Comparison of ENCODE assay signal across 15 cellular contexts in the genomic region with DNA sequence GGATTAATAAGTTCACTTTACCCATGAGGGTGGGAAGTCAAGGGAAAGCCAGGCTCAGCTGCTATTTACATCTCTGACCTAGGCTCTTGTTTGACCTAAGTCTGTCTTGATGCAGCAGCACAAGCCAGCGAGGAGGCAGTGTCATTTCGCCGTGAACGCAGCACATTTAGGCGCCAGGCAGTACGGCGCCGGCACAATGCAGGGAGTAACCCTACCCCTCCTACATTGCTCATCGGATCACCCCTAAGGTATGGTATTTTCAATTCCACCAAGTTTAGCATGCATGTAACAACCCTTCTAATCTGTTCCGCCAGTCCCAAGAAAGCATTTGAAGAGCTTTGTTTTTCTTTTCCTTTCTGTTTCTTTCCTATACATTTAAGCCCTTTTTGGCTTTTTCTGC.
DNase-seq lines count a peak whose midpoint lies in the region; ATAC-seq and TF ChIP-seq lines count a peak whose summit lies in the region.
"Had no signal": no experiment of that assay in that cellular context is flagged by ENCODE, and none has a peak within 500 bp of the region (broad histone marks: within the 10 kb centered on the region; RNA-seq: fewer than 3 reads in every experiment).

No MANE protein-coding gene starts in this region.

- peak overlapping the region; percentile 35 for H3K27ac Mint-ChIP-seq in activated CD4-positive, alpha-beta T cell treated with anti-CD3 and anti-CD28 coated beads for 36 hours
- peak overlapping the region; percentile 57 for H3K27ac Mint-ChIP-seq in activated naive CD4-positive, alpha-beta T cell treated with anti-CD3 and anti-CD28 coated beads, Interleukin-2, amount 50 U/mL, for 24 hours
- H3K27ac Mint-ChIP-seq in mesothelial cell of epicardium: peak overlapping the region; percentile 11
- H3K27ac Mint-ChIP-seq: activated B cell treated with CpG ODN at 0.5 μM for 24 hours, type B pancreatic cell had no signal

- no peaks in the 10 kb centered on the region for H3K9me3 Mint-ChIP-seq in activated CD4-positive, alpha-beta T cell treated with anti-CD3 and anti-CD28 coated beads for 36 hours (ENCODE audit: low read depth)
- H3K9me3 Mint-ChIP-seq in activated naive CD4-positive, alpha-beta T cell treated with anti-CD3 and anti-CD28 coated beads, Interleukin-2, amount 50 U/mL, for 24 hours: no peaks in the 10 kb centered on the region
- no peaks in the 10 kb centered on the region for H3K9me3 Mint-ChIP-seq in mesothelial cell of epicardium
- H3K9me3 Mint-ChIP-seq: activated B cell treated with CpG ODN at 0.5 μM for 24 hours, type B pancreatic cell had no signal

- intact Hi-C loops in activated CD4-positive, alpha-beta T cell treated with anti-CD3 and anti-CD28 coated beads for 36 hours (cut with DNase I, micrococcal nuclease): no loop called here

- H3K4me1 Mint-ChIP-seq in activated CD4-positive, alpha-beta T cell treated with anti-CD3 and anti-CD28 coated beads for 36 hours: peaks cover 34% of the 10 kb centered on the region
- H3K4me1 Mint-ChIP-seq in activated naive CD4-positive, alpha-beta T cell treated with anti-CD3 and anti-CD28 coated beads, Interleukin-2, amount 50 U/mL, for 24 hours: peaks cover 49% of the 10 kb centered on the region
- H3K4me1 Mint-ChIP-seq in mesothelial cell of epicardium: no peaks in the 10 kb centered on the region
- H3K4me1 Mint-ChIP-seq: activated B cell treated with CpG ODN at 0.5 μM for 24 hours had no signal

- DNase-seq in activated CD4-positive, alpha-beta T cell treated with anti-CD3 and anti-CD28 coated beads for 36 hours: peak; percentile 47
- DNase-seq in activated CD4-positive, alpha-beta T cell treated with anti-CD3 and anti-CD28 coated beads, Interleukin-2, amount 50 U/mL, for 4 hours: no peak
- DNase-seq in Kasumi-1 (lab: John Stamatoyannopoulos, UW): peak; percentile 20 to 51
- no peak for DNase-seq in mesothelial cell of epicardium (ENCODE audit: low spot score in 2 of 2, unreplicated experiment in 2 of 2)
- DNase-seq in AG08395 (ENCODE audit: low spot score): no peak
- DNase-seq: activated B cell treated with CpG ODN at 0.5 μM for 24 hours; amniotic stem cell; effector CD4-positive, alpha-beta T cell; gastrocnemius medialis; GOT3; NCI-H1694 had no signal

- peak; percentile 89 for ATAC-seq in activated CD4-positive, alpha-beta T cell treated with anti-CD3 and anti-CD28 coated beads for 36 hours
- ATAC-seq in GM21423 (IDR thresholded peaks at IDR 0.05; ENCODE audit: unreplicated experiment) (no peak), HG03571 (IDR thresholded peaks at IDR 0.05; ENCODE audit: unreplicated experiment) (no peak)
- ATAC-seq: gastrocnemius medialis had no signal

- CTCF ChIA-PET in activated CD4-positive, alpha-beta T cell treated with anti-CD3 and anti-CD28 coated beads for 36 hours (lab: Charles Lee): interaction anchor here (0.6 to 1.9 kb wide), 5 partner anchors 8 to 754 kb away, joined by 3 to 8 read pairs (median 4); no protein-coding TSS in a partner anchor

- H3K36me3 Mint-ChIP-seq in activated CD4-positive, alpha-beta T cell treated with anti-CD3 and anti-CD28 coated beads for 36 hours (ENCODE audit: low read depth): peaks cover 18% of the 10 kb centered on the region
- H3K36me3 Mint-ChIP-seq in activated naive CD4-positive, alpha-beta T cell treated with anti-CD3 and anti-CD28 coated beads, Interleukin-2, amount 50 U/mL, for 24 hours: peaks cover 12% of the 10 kb centered on the region
- peaks cover 6% of the 10 kb centered on the region for H3K36me3 Mint-ChIP-seq in mesothelial cell of epicardium

- POLR2A ChIA-PET in activated CD4-positive, alpha-beta T cell treated with anti-CD3 and anti-CD28 coated beads for 36 hours (lab: Charles Lee): no interaction called here

- H3K27me3 Mint-ChIP-seq in activated CD4-positive, alpha-beta T cell treated with anti-CD3 and anti-CD28 coated beads for 36 hours: no peaks in the 10 kb centered on the region
- H3K27me3 Mint-ChIP-seq in activated naive CD4-positive, alpha-beta T cell treated with anti-CD3 and anti-CD28 coated beads, Interleukin-2, amount 50 U/mL, for 24 hours: no peaks in the 10 kb centered on the region
- no peaks in the 10 kb centered on the region for H3K27me3 Mint-ChIP-seq in mesothelial cell of epicardium (ENCODE audit: low read depth)
- H3K27me3 Mint-ChIP-seq: activated B cell treated with CpG ODN at 0.5 μM for 24 hours, type B pancreatic cell had no signal

- H3K4me3 Mint-ChIP-seq in activated CD4-positive, alpha-beta T cell treated with anti-CD3 and anti-CD28 coated beads for 36 hours: peak overlapping the region; percentile 50
- peak overlapping the region; percentile 65 for H3K4me3 Mint-ChIP-seq in activated naive CD4-positive, alpha-beta T cell treated with anti-CD3 and anti-CD28 coated beads, Interleukin-2, amount 50 U/mL, for 24 hours
- H3K4me3 Mint-ChIP-seq in mesothelial cell of epicardium: no peak overlapping the region
- H3K4me3 Mint-ChIP-seq: activated B cell treated with CpG ODN at 0.5 μM for 24 hours, type B pancreatic cell had no signal

- no peak for TF ChIP-seq CTCF in mesothelial cell of epicardium (IDR thresholded peaks at IDR 0.05; ENCODE audit: unreplicated experiment)

Comparison
In these comparisons a context has a peak if more than half of its experiments do, and no peak if none do; other contexts are left out.
1. DNase-seq: peak in activated CD4-positive, alpha-beta T cell treated with anti-CD3 and anti-CD28 coated beads for 36 hours (single experiment) and Kasumi-1 (2 of 2); none in activated CD4-positive, alpha-beta T cell treated with anti-CD3 and anti-CD28 coated beads, Interleukin-2, amount 50 U/mL, for 4 hours (0 of 2), mesothelial cell of epicardium (0 of 2) and AG08395 (single experiment).
2. Peak in every context shown above with its lines, with median percentiles within 50 percentile points of each other: H3K27ac Mint-ChIP-seq.